9 cellular contexts compared by ENCODE assay signal in genomic region chr17:28338056-28338768, GRCh38. TPM values are rescaled to one million over a fixed set of nuclear protein-coding genes. Genes with fewer than 3 reads are reported as not detected.
DNase-seq lines count a peak whose midpoint lies in the region; ATAC-seq and TF ChIP-seq lines count a peak whose summit lies in the region.
"Had no signal": no experiment of that assay in that cellular context is flagged by ENCODE, and none has a peak within 500 bp of the region (broad histone marks: within the 10 kb centered on the region; RNA-seq: fewer than 3 reads in every experiment).

No MANE protein-coding gene starts in this region.

- H3K27me3 ChIP-seq in subcutaneous abdominal adipose tissue (ENCODE audit: control insufficient read depth in 5 of 5, insufficient read depth in 4 of 5, low read length in 5 of 5) = no peaks in the 10 kb centered on the region
- H3K27me3 ChIP-seq in naive thymus-derived CD4-positive, alpha-beta T cell (ENCODE audit: control insufficient read depth in 2 of 2, insufficient read depth in 2 of 2, low read length in 2 of 2) = no peaks in the 10 kb centered on the region

- no TSS peak for BruUV-seq in MCF 10A (replicated peaks; lab: Mats Ljungman, UMichigan)

- peaks cover 18 to 52% (median 37%) of the 10 kb centered on the region in 5 donors for H3K4me1 ChIP-seq in subcutaneous abdominal adipose tissue (ENCODE audit: control insufficient read depth in 5 of 5, insufficient read depth in 5 of 5, low read length in 5 of 5)
- peaks cover 16 to 19% of the 10 kb centered on the region in 2 donors for H3K4me1 ChIP-seq in naive thymus-derived CD4-positive, alpha-beta T cell (ENCODE audit: control insufficient read depth in 2 of 2, insufficient read depth in 2 of 2, low read length in 2 of 2)

- peak overlapping the region in 3 of 5 donors; percentile 9 to 70 (median 29) for H3K9ac ChIP-seq in subcutaneous abdominal adipose tissue (ENCODE audit: low read length in 5 of 5)

- POLR2A ChIA-PET in MCF 10A (lab: Yijun Ruan, JAX) = interaction anchor here (0.7 to 2.1 kb wide), 4 partner anchors 8 to 45 kb away, joined by 3 to 13 read pairs (median 9); partner anchors contain the start of gene POLDIP2
- POLR2A ChIA-PET in naive thymus-derived CD4-positive, alpha-beta T cell (lab: Charles Lee) = interaction anchor here (1.0 to 2.7 kb wide), 3 partner anchors 9 to 78 kb away, joined by 3 to 12 read pairs (median 3); partner anchors contain the start of gene POLDIP2

- H3K4me3 ChIP-seq in subcutaneous abdominal adipose tissue (ENCODE audit: low read depth in 1 of 5, low read length in 5 of 5) = peak overlapping the region in 3 of 5 donors; percentile 28 to 40 (median 37)
- no peak overlapping the region for H3K4me3 ChIP-seq in naive thymus-derived CD4-positive, alpha-beta T cell (ENCODE audit: low read length)

- peaks cover 0 to 41% (median 39%) of the 10 kb centered on the region in 5 donors for H3K36me3 ChIP-seq in subcutaneous abdominal adipose tissue (ENCODE audit: control insufficient read depth in 5 of 5, insufficient read depth in 5 of 5, low read length in 5 of 5)
- H3K36me3 ChIP-seq in naive thymus-derived CD4-positive, alpha-beta T cell (ENCODE audit: control insufficient read depth in 2 of 3, insufficient read depth in 3 of 3, low read length in 3 of 3) = peaks cover 0 to 46% (median 10%) of the 10 kb centered on the region in 3 experiments

- no peak for TF ChIP-seq CTCF in MCF 10A (IDR thresholded peaks at IDR 0.05; ENCODE audit: unreplicated experiment)

- H3K9me3 ChIP-seq in subcutaneous abdominal adipose tissue (ENCODE audit: control insufficient read depth in 5 of 5, low read length in 5 of 5) = no peaks in the 10 kb centered on the region
- H3K9me3 ChIP-seq in naive thymus-derived CD4-positive, alpha-beta T cell (ENCODE audit: control insufficient read depth in 2 of 3, low read length in 3 of 3) = no peaks in the 10 kb centered on the region

- intact Hi-C loops in MCF 10A (cut with micrococcal nuclease) = loop anchor here (5.0 to 10.0 kb wide), 4 partner anchors 79 to 207 kb away; no protein-coding TSS in a partner anchor
- intact Hi-C loops in naive thymus-derived CD4-positive, alpha-beta T cell (cut with micrococcal nuclease) = loop anchor here (5.0 to 10.0 kb wide), 3 partner anchors 207 to 324 kb away; partner anchors contain the start of genes BLTP2 (in 1 of the 2), SDF2 (in 1 of the 2) and SUPT6H (in 1 of the 2)

- H3K27ac ChIP-seq in subcutaneous abdominal adipose tissue (ENCODE audit: low read depth, low read length) = peak overlapping the region; percentile 93
- H3K27ac ChIP-seq in naive thymus-derived CD4-positive, alpha-beta T cell (ENCODE audit: low read depth, low read length) = no peak overlapping the region

- no peak for ATAC-seq in HG03460 (IDR thresholded peaks at IDR 0.05; ENCODE audit: unreplicated experiment)
- no peak for ATAC-seq in naive thymus-derived CD4-positive, alpha-beta T cell

- no peaks in the 10 kb centered on the region for H3K9me3 Mint-ChIP-seq in MCF 10A (ENCODE audit: unreplicated experiment)
- no peaks in the 10 kb centered on the region for H3K9me3 Mint-ChIP-seq in naive thymus-derived CD4-positive, alpha-beta T cell
- H3K9me3 Mint-ChIP-seq: activated naive CD4-positive, alpha-beta T cell treated with anti-CD3 and anti-CD28 coated beads, Interleukin-2, amount 50 U/mL, for 24 hours; T-helper 1 cell treated with Interleukin-12 subunit alpha and Interleukin-12 subunit beta and Interleukin-4 antibody, amounts not matched to agents 30 μg/mL and 1 μg/mL, for 36 hours had no signal

- H3K36me3 Mint-ChIP-seq in MCF 10A (ENCODE audit: insufficient read depth, unreplicated experiment) = peaks cover 39% of the 10 kb centered on the region
- peaks cover 0 to 22% (median 4%) of the 10 kb centered on the region in 5 donors for H3K36me3 Mint-ChIP-seq in naive thymus-derived CD4-positive, alpha-beta T cell
- H3K36me3 Mint-ChIP-seq: activated naive CD4-positive, alpha-beta T cell treated with anti-CD3 and anti-CD28 coated beads, Interleukin-2, amount 50 U/mL, for 24 hours had no signal

- peaks cover 36% of the 10 kb centered on the region for H3K4me1 Mint-ChIP-seq in MCF 10A (ENCODE audit: insufficient read depth, unreplicated experiment)
- peaks cover 25 to 52% (median 50%) of the 10 kb centered on the region in 7 donors for H3K4me1 Mint-ChIP-seq in naive thymus-derived CD4-positive, alpha-beta T cell

- peak overlapping the region; percentile 96 for H3K4me3 Mint-ChIP-seq in MCF 10A (ENCODE audit: unreplicated experiment)
- H3K4me3 Mint-ChIP-seq in naive thymus-derived CD4-positive, alpha-beta T cell = peak overlapping the region in 5 of 10 donors; percentile 64 to 99 (median 91)

- peak overlapping the region; percentile 97 for H3K27ac Mint-ChIP-seq in MCF 10A (ENCODE audit: low read depth, unreplicated experiment)
- H3K27ac Mint-ChIP-seq in naive thymus-derived CD4-positive, alpha-beta T cell = peak overlapping the region in 1 of 9 donors; percentile 97
- H3K27ac Mint-ChIP-seq: activated naive CD4-positive, alpha-beta T cell treated with anti-CD3 and anti-CD28 coated beads, Interleukin-2, amount 50 U/mL, for 24 hours; T-helper 1 cell treated with Interleukin-12 subunit alpha and Interleukin-12 subunit beta and Interleukin-4 antibody, amounts not matched to agents 30 μg/mL and 1 μg/mL, for 36 hours had no signal

- H3K27me3 Mint-ChIP-seq in MCF 10A (ENCODE audit: insufficient read depth, unreplicated experiment) = no peaks in the 10 kb centered on the region
- H3K27me3 Mint-ChIP-seq in naive thymus-derived CD4-positive, alpha-beta T cell = no peaks in the 10 kb centered on the region
- H3K27me3 Mint-ChIP-seq: activated naive CD4-positive, alpha-beta T cell treated with anti-CD3 and anti-CD28 coated beads, Interleukin-2, amount 50 U/mL, for 24 hours had no signal

- CTCF ChIA-PET in MCF 10A (lab: Yijun Ruan, JAX) = interaction anchor here (0.6 to 2.6 kb wide), 9 partner anchors 8 to 154 kb away, joined by 3 to 13 read pairs (median 4); no protein-coding TSS in a partner anchor
- CTCF ChIA-PET in naive thymus-derived CD4-positive, alpha-beta T cell (lab: Charles Lee) = no interaction called here

- DNase-seq in M059J (ENCODE audit: low read depth) (peak; percentile 77), MCF 10A (ENCODE audit: unreplicated experiment) (peak; percentile 65), kidney glomerular epithelial cell (lab: John Stamatoyannopoulos, UW) (peak; percentile 35)
- no peak for DNase-seq in stimulated activated naive CD4-positive, alpha-beta T cell (lab: John Stamatoyannopoulos, UW)
- DNase-seq in naive thymus-derived CD4-positive, alpha-beta T cell = no peak

RNA-seq across cellular contexts. Expression of gene TNFAIP1, which starts 2.7 kb away (rescaled TPM):
- total RNA-seq in M059J (2014; rRNA removed; shearing (Covaris generic)) = 30.7 and 39.0 TPM in 2 replicates
- total RNA-seq in MCF 10A (2022) = 61.7 and 65.0 TPM in 2 replicates
- 10 to 100 TPM in 4 of 5 experiments, 1 to 10 TPM in 1; 8.0 to 26.9 (median 25.9) TPM for total RNA-seq in naive thymus-derived CD4-positive, alpha-beta T cell
- 10 to 100 TPM; 10.3 to 19.0 TPM for polyA plus RNA-seq in naive thymus-derived CD4-positive, alpha-beta T cell

RNA-seq across cellular contexts. Expression of gene IFT20, which starts 2.9 kb away (rescaled TPM):
- 34.7 and 65.9 TPM in 2 replicates for total RNA-seq in M059J (2014; rRNA removed; shearing (Covaris generic))
- 29.3 and 38.3 TPM in 2 replicates for total RNA-seq in MCF 10A (2022)
- 10 to 100 TPM; 24.7 to 56.2 (median 37.0) TPM for total RNA-seq in naive thymus-derived CD4-positive, alpha-beta T cell
- 10 to 100 TPM; 44.5 to 44.9 TPM for polyA plus RNA-seq in naive thymus-derived CD4-positive, alpha-beta T cell

RNA-seq across cellular contexts. Expression of gene POLDIP2, which starts 19.1 kb away (rescaled TPM):
- total RNA-seq in M059J (2014; rRNA removed; shearing (Covaris generic)) = 119 and 121 TPM in 2 replicates
- 84.0 and 105 TPM in 2 replicates for total RNA-seq in MCF 10A (2022)
- total RNA-seq in naive thymus-derived CD4-positive, alpha-beta T cell = 10 to 100 TPM; 27.9 to 64.9 (median 29.8) TPM
- 10 to 100 TPM; 85.0 to 89.3 TPM for polyA plus RNA-seq in naive thymus-derived CD4-positive, alpha-beta T cell

RNA-seq across cellular contexts. Expression of gene TMEM97, which starts 19.2 kb away (rescaled TPM):
- total RNA-seq in M059J (2014; rRNA removed; shearing (Covaris generic)) = 31.4 and 41.8 TPM in 2 replicates
- total RNA-seq in MCF 10A (2022) = 8.6 and 12.1 TPM in 2 replicates
- total RNA-seq in naive thymus-derived CD4-positive, alpha-beta T cell = 10 to 100 TPM in 1 of 5 experiments, 1 to 10 TPM in 4; 2.9 to 19.9 (median 4.8) TPM
- polyA plus RNA-seq in naive thymus-derived CD4-positive, alpha-beta T cell = 10 to 100 TPM in 1 of 2 donors, 1 to 10 TPM in 1; 8.3 to 10.9 TPM

RNA-seq across cellular contexts. Expression of gene SEBOX, which starts 26.8 kb away (rescaled TPM):
- not detected in 2 replicates for total RNA-seq in M059J (2014; rRNA removed; shearing (Covaris generic))
- total RNA-seq in MCF 10A (2022) = not detected in 2 replicates
- total RNA-seq in naive thymus-derived CD4-positive, alpha-beta T cell = not detected
- polyA plus RNA-seq in naive thymus-derived CD4-positive, alpha-beta T cell = not detected

Comparison
In these comparisons a context has a peak if more than half of its experiments do, and no peak if none do; other contexts are left out.
1. DNase-seq: peak in M059J (single experiment), MCF 10A (single experiment) and kidney glomerular epithelial cell (single experiment); none in stimulated activated naive CD4-positive, alpha-beta T cell (0 of 6) and naive thymus-derived CD4-positive, alpha-beta T cell (0 of 9).